In genomic region chr10:12350925-12351324, GRCh38 we compare ENCODE assay signal across 9 cellular contexts. TPM values are rescaled to one million over a fixed set of nuclear protein-coding genes. Genes with fewer than 3 reads are reported as not detected.
DNase-seq lines count a peak whose midpoint lies in the region; ATAC-seq lines count a peak whose summit lies in the region.
"Had no signal": no experiment of that assay in that cellular context is flagged by ENCODE, and none has a peak within 500 bp of the region (broad histone marks: within the 10 kb centered on the region; RNA-seq: fewer than 3 reads in every experiment).

No MANE protein-coding gene starts in this region.

- no peaks in the 10 kb centered on the region for H3K27me3 ChIP-seq in layer of hippocampus (ENCODE audit: control insufficient read depth, insufficient read depth, low read length)
- H3K27me3 ChIP-seq in subcutaneous abdominal adipose tissue (ENCODE audit: control insufficient read depth in 5 of 5, insufficient read depth in 4 of 5, low read length in 5 of 5): peaks cover 0 to 20% (median 0%) of the 10 kb centered on the region in 5 donors

- intact Hi-C loops in activated T-helper 2 cell treated with anti-CD3 and anti-CD28 coated beads, Interferon-gamma antibody, Interleukin-2, Interleukin-4, amounts not matched to agents 10 μg/mL and 5 μg/mL and 100 μg/mL, durations not matched to agents 14 hours and 24 hours and 36 hours (cut with micrococcal nuclease): loop anchor here (1.0 to 10.0 kb wide), 2 partner anchors 304 to 360 kb away; no protein-coding TSS in a partner anchor

- no peaks in the 10 kb centered on the region for H3K36me3 Mint-ChIP-seq in T-helper 2 cell treated with Interferon-gamma antibody and Interleukin-4, amounts not matched to agents 5 μg/mL and 100 μg/mL, for 36 hours (ENCODE audit: low read depth)
- no peaks in the 10 kb centered on the region for H3K36me3 Mint-ChIP-seq in activated T-helper 2 cell treated with anti-CD3 and anti-CD28 coated beads, Interferon-gamma antibody, Interleukin-2, Interleukin-4, amounts not matched to agents 10 μg/mL and 5 μg/mL and 100 μg/mL, durations not matched to agents 14 hours and 24 hours and 36 hours (ENCODE audit: low read depth)

- H3K9ac ChIP-seq in subcutaneous abdominal adipose tissue (ENCODE audit: low read length in 5 of 5): peak overlapping the region in 4 of 5 donors; percentile 27 to 52 (median 42)

- H3K9me3 ChIP-seq in subcutaneous abdominal adipose tissue (ENCODE audit: control insufficient read depth in 5 of 5, low read length in 5 of 5): no peaks in the 10 kb centered on the region

- H3K4me1 ChIP-seq in subcutaneous abdominal adipose tissue (ENCODE audit: control insufficient read depth in 5 of 5, insufficient read depth in 5 of 5, low read length in 5 of 5): peaks cover 10 to 32% (median 27%) of the 10 kb centered on the region in 5 donors

- peaks cover 54% of the 10 kb centered on the region for H3K27me3 Mint-ChIP-seq in T-helper 2 cell treated with Interferon-gamma antibody and Interleukin-4, amounts not matched to agents 5 μg/mL and 100 μg/mL, for 36 hours (ENCODE audit: low read depth)
- peaks cover 45% of the 10 kb centered on the region for H3K27me3 Mint-ChIP-seq in activated T-helper 2 cell treated with anti-CD3 and anti-CD28 coated beads, Interferon-gamma antibody, Interleukin-2, Interleukin-4, amounts not matched to agents 10 μg/mL and 5 μg/mL and 100 μg/mL, durations not matched to agents 14 hours and 24 hours and 36 hours (ENCODE audit: low read depth)

- H3K27ac Mint-ChIP-seq in T-helper 2 cell treated with Interferon-gamma antibody and Interleukin-4, amounts not matched to agents 5 μg/mL and 100 μg/mL, for 36 hours: peak overlapping the region; percentile 88
- H3K27ac Mint-ChIP-seq in activated T-helper 2 cell treated with anti-CD3 and anti-CD28 coated beads, Interferon-gamma antibody, Interleukin-2, Interleukin-4, amounts not matched to agents 10 μg/mL and 5 μg/mL and 100 μg/mL, durations not matched to agents 14 hours and 24 hours and 36 hours: no peak overlapping the region

- H3K4me3 Mint-ChIP-seq in T-helper 2 cell treated with Interferon-gamma antibody and Interleukin-4, amounts not matched to agents 5 μg/mL and 100 μg/mL, for 36 hours: peak overlapping the region; percentile 94
- H3K4me3 Mint-ChIP-seq in activated T-helper 2 cell treated with anti-CD3 and anti-CD28 coated beads, Interferon-gamma antibody, Interleukin-2, Interleukin-4, amounts not matched to agents 10 μg/mL and 5 μg/mL and 100 μg/mL, durations not matched to agents 14 hours and 24 hours and 36 hours (ENCODE audit: low read depth): peak overlapping the region; percentile 89

- no peak for DNase-seq in T-helper 2 cell treated with Interferon-gamma antibody and Interleukin-4, amounts not matched to agents 5 μg/mL and 100 μg/mL, for 36 hours (ENCODE audit: low spot score)
- DNase-seq in T-helper 2 cell (no peak), NCI-H1694 treated with DMSO at 0.1 percent for 48 hours (lab: John Stamatoyannopoulos, UW) (no peak)
- no peak for DNase-seq in activated T-helper 2 cell treated with anti-CD3 and anti-CD28 coated beads, Interferon-gamma antibody, Interleukin-2, Interleukin-4, amounts not matched to agents 10 μg/mL and 5 μg/mL and 100 μg/mL, durations not matched to agents 14 hours and 24 hours and 36 hours (ENCODE audit: low spot score)
- DNase-seq in effector CD4-positive, alpha-beta T cell: no peak

- ATAC-seq in HG02588 (IDR thresholded peaks at IDR 0.05; ENCODE audit: unreplicated experiment): no peak

- H3K36me3 ChIP-seq in subcutaneous abdominal adipose tissue (ENCODE audit: control insufficient read depth in 5 of 5, insufficient read depth in 5 of 5, low read length in 5 of 5): no peaks in the 10 kb centered on the region

- H3K4me1 Mint-ChIP-seq in T-helper 2 cell treated with Interferon-gamma antibody and Interleukin-4, amounts not matched to agents 5 μg/mL and 100 μg/mL, for 36 hours (ENCODE audit: low read depth): peaks cover 17% of the 10 kb centered on the region
- peaks cover 19% of the 10 kb centered on the region for H3K4me1 Mint-ChIP-seq in activated T-helper 2 cell treated with anti-CD3 and anti-CD28 coated beads, Interferon-gamma antibody, Interleukin-2, Interleukin-4, amounts not matched to agents 10 μg/mL and 5 μg/mL and 100 μg/mL, durations not matched to agents 14 hours and 24 hours and 36 hours (ENCODE audit: low read depth)

- H3K4me3 ChIP-seq in subcutaneous abdominal adipose tissue (ENCODE audit: low read depth in 1 of 5, low read length in 5 of 5): peak overlapping the region; percentile 78 to 93 (median 86)

- H3K27ac ChIP-seq in layer of hippocampus (ENCODE audit: low read depth, low read length) (peak overlapping the region; percentile 22), subcutaneous abdominal adipose tissue (ENCODE audit: low read depth, low read length) (peak overlapping the region; percentile 17)
- H3K27ac ChIP-seq: C4-2B had no signal

- H3K9me3 Mint-ChIP-seq in T-helper 2 cell treated with Interferon-gamma antibody and Interleukin-4, amounts not matched to agents 5 μg/mL and 100 μg/mL, for 36 hours: no peaks in the 10 kb centered on the region
- no peaks in the 10 kb centered on the region for H3K9me3 Mint-ChIP-seq in activated T-helper 2 cell treated with anti-CD3 and anti-CD28 coated beads, Interferon-gamma antibody, Interleukin-2, Interleukin-4, amounts not matched to agents 10 μg/mL and 5 μg/mL and 100 μg/mL, durations not matched to agents 14 hours and 24 hours and 36 hours

RNA-seq across cellular contexts. Expression of gene CAMK1D, which starts 1.6 kb away (rescaled TPM):
- 5.7 and 6.1 TPM in 2 replicates for total RNA-seq in activated T-helper 2 cell treated with anti-CD3 and anti-CD28 coated beads, Interferon-gamma antibody, Interleukin-2, Interleukin-4, amounts not matched to agents 10 μg/mL and 5 μg/mL and 100 μg/mL, durations not matched to agents 14 hours and 24 hours and 36 hours
